Comparison of ENCODE assay signal across 8 cellular contexts in genomic region chr7:33903770-33904679, GRCh38. TPM values are rescaled to one million over a fixed set of nuclear protein-coding genes. Genes with fewer than 3 reads are reported as not detected.
DNase-seq lines count a peak whose midpoint lies in the region; ATAC-seq and TF ChIP-seq lines count a peak whose summit lies in the region.

No MANE protein-coding gene starts in this region.

- H3K4me3 ChIP-seq in SJSA1, result peak overlapping the region; percentile 52
- H3K4me3 ChIP-seq in ectodermal cell (ENCODE audit: insufficient read depth, low read depth, low read length), result peak overlapping the region; percentile 58
- peak overlapping the region; percentile 32 for H3K4me3 ChIP-seq in lower leg skin (ENCODE audit: low read depth, poor library complexity, severe bottlenecking)

- ATAC-seq in GM19035 (IDR thresholded peaks at IDR 0.05; ENCODE audit: unreplicated experiment), result peak; percentile 39

- WGBS in ectodermal cell, 2 experiments, result 1 to 2% methylated on average over 56 of the region's 56 CpGs
- 4% methylated on average over 35 to 56 of the region's 56 CpGs for WGBS in lower leg skin, 2 donors

- H3K4me1 ChIP-seq in SJSA1 (replicated peaks), result peaks cover 34% of the 10 kb centered on the region
- H3K4me1 ChIP-seq in ectodermal cell (ENCODE audit: control insufficient read depth, insufficient read depth, low read length), result no peaks in the 10 kb centered on the region

- H3K27me3 ChIP-seq in SJSA1 (replicated peaks) (peaks cover 20% of the 10 kb centered on the region; the same call in 1 of the 2 replicates), ectodermal cell (ENCODE audit: control insufficient read depth, insufficient read depth, low read length, poor library complexity, severe bottlenecking) (peaks cover 62% of the 10 kb centered on the region)

- no peak for TF ChIP-seq POLR2A in lower leg skin (IDR thresholded peaks at IDR 0.05)

- H3K9me3 ChIP-seq in SJSA1 (replicated peaks), result no peaks in the 10 kb centered on the region
- H3K9me3 ChIP-seq in ectodermal cell (ENCODE audit: control insufficient read depth, low read length), result no peaks in the 10 kb centered on the region

- TF ChIP-seq CTCF in lower leg skin (IDR thresholded peaks at IDR 0.05), result no peak

- H3K27ac ChIP-seq in SJSA1 (no peak overlapping the region), ectodermal cell (ENCODE audit: insufficient read depth, low read depth, low read length, poor library complexity, severe bottlenecking) (no peak overlapping the region)

- intact Hi-C loops in lower leg skin (cut with DNase I; ENCODE audit: low total_unique reads), result no loop called here

- DNase-seq in ACHN (peak; percentile 17), SJSA1 (ENCODE audit: low read depth in 1 of 2, low spot score in 2 of 2) (peak; percentile 50 to 64), lower leg skin (ENCODE audit: low spot score in 2 of 2) (no peak), NCI-H187 (lab: John Stamatoyannopoulos, UW) (no peak), RKO (ENCODE audit: low spot score) (no peak)
- DNase-seq in stimulated activated CD8-positive, alpha-beta memory T cell treated with anti-CD3 and anti-CD28 coated beads, Interleukin-4, amount 100 ng/mL, for 48 hours, result peak; percentile 64

- H3K36me3 ChIP-seq in SJSA1 (no peaks in the 10 kb centered on the region), ectodermal cell (ENCODE audit: control insufficient read depth, insufficient read depth, low read length) (no peaks in the 10 kb centered on the region)

- in situ Hi-C loops in ACHN (cut with HindIII; ENCODE audit: low pct_ligation_motif_present, low pct_unique_long_range_greater_than_20kb, low sequenced_read_pairs), result no loop called here

RNA-seq across cellular contexts. Expression of gene BMPER, which starts 1.3 kb away (rescaled TPM):
- 1.3 and 2.8 TPM in 2 replicates for total RNA-seq in SJSA1 (2014; rRNA removed; shearing (Covaris generic))
- polyA plus RNA-seq in ectodermal cell (2013, experiment 1 of 4), result 8.4 TPM
- 7.3 TPM for polyA plus RNA-seq in ectodermal cell (2013, experiment 2 of 4)
- polyA plus RNA-seq in ectodermal cell (2013, experiment 3 of 4), result 5.8 TPM
- polyA plus RNA-seq in ectodermal cell (2013, experiment 4 of 4), result 5.3 TPM
- total RNA-seq in lower leg skin, result under 1 TPM; 0.27 to 0.53 (median 0.34) TPM

Comparison
In these comparisons a context has a peak if more than half of its experiments do, and no peak if none do; other contexts are left out.
1. DNase-seq: peak in ACHN (single experiment), SJSA1 (2 of 2) and stimulated activated CD8-positive, alpha-beta memory T cell treated with anti-CD3 and anti-CD28 coated beads, Interleukin-4, amount 100 ng/mL, for 48 hours (single experiment); none in lower leg skin (0 of 2), NCI-H187 (0 of 2) and RKO (single experiment).
2. Peak in every context shown above with its lines, with median percentiles within 50 percentile points of each other: H3K4me3 ChIP-seq.